18 cellular contexts compared by ENCODE assay signal in genomic region chr3:28853830-28854229, GRCh38.
DNase-seq lines count a peak whose midpoint lies in the region; ATAC-seq and TF ChIP-seq lines count a peak whose summit lies in the region.
"Had no signal": no experiment of that assay in that cellular context is flagged by ENCODE, and none has a peak within 500 bp of the region (broad histone marks: within the 10 kb centered on the region; RNA-seq: fewer than 3 reads in every experiment).

No MANE protein-coding gene starts in this region.

- H3K4me1 ChIP-seq in MM.1S (ENCODE audit: low read length) (no peaks in the 10 kb centered on the region), left lung (no peaks in the 10 kb centered on the region), mucosa of descending colon (ENCODE audit: low read depth) (no peaks in the 10 kb centered on the region)
- H3K4me1 ChIP-seq: sigmoid colon, stomach had no signal

- ATAC-seq in left lung (peak; percentile 53), GM18511 (IDR thresholded peaks at IDR 0.05; ENCODE audit: unreplicated experiment) (no peak), mucosa of descending colon (no peak)
- no peak for ATAC-seq in activated T-helper 17 cell treated with anti-CD3 and anti-CD28 coated beads, Interleukin-2, amount 50 U/mL, for 72 hours (replicated peaks)
- ATAC-seq: activated naive CD8-positive, alpha-beta T cell treated with anti-CD3 and anti-CD28 coated beads, Interleukin-2, amount 50 U/mL, for 24 hours; CD8-positive, alpha-beta T cell; naive thymus-derived CD4-positive, alpha-beta T cell had no signal

- TF ChIP-seq CTCF in AG10803 (conservative IDR thresholded peaks at IDR 0.05; ENCODE audit: low read length) (peak; percentile 16; the same call in 1 of the 2 replicates), MM.1S (IDR thresholded peaks at IDR 0.05; ENCODE audit: low read length) (0 out of 2 replicates have a peak, but pooled peaks have one; percentile 6), left lung (IDR thresholded peaks at IDR 0.05) (no peak), mucosa of descending colon (IDR thresholded peaks at IDR 0.05) (no peak)

- H3K36me3 Mint-ChIP-seq in activated T-helper 17 cell treated with anti-CD3 and anti-CD28 coated beads, Interleukin-2, amount 50 U/mL, for 72 hours (ENCODE audit: low read depth), result no peaks in the 10 kb centered on the region
- H3K36me3 Mint-ChIP-seq: CD8-positive, alpha-beta T cell; naive thymus-derived CD4-positive, alpha-beta T cell had no signal

- H3K79me2 ChIP-seq in MM.1S (ENCODE audit: low read length), result no peaks in the 10 kb centered on the region

- no peak overlapping the region for H3K4me3 ChIP-seq in AG10803 (ENCODE audit: low read length)
- no peak overlapping the region for H3K4me3 ChIP-seq in MM.1S (ENCODE audit: low read length)
- no peak overlapping the region for H3K4me3 ChIP-seq in left lung
- H3K4me3 ChIP-seq in mucosa of descending colon, result no peak overlapping the region
- H3K4me3 ChIP-seq: sigmoid colon, stomach had no signal

- H3K4me1 Mint-ChIP-seq in activated T-helper 17 cell treated with anti-CD3 and anti-CD28 coated beads, Interleukin-2, amount 50 U/mL, for 72 hours, result no peaks in the 10 kb centered on the region
- H3K4me1 Mint-ChIP-seq: activated naive CD8-positive, alpha-beta T cell treated with anti-CD3 and anti-CD28 coated beads, Interleukin-2, amount 50 U/mL, for 24 hours; naive thymus-derived CD4-positive, alpha-beta T cell had no signal

- no peak overlapping the region for H2AFZ ChIP-seq in MM.1S (ENCODE audit: low read length)

- H4K20me1 ChIP-seq in MM.1S (ENCODE audit: insufficient read depth, low read length), result no peaks in the 10 kb centered on the region

- H3F3A ChIP-seq in MM.1S (ENCODE audit: insufficient read depth, low read length), result no peaks in the 10 kb centered on the region

- H3K36me3 ChIP-seq in MM.1S (replicated peaks; ENCODE audit: insufficient read depth, low read length), result no peaks in the 10 kb centered on the region
- H3K36me3 ChIP-seq in left lung, result no peaks in the 10 kb centered on the region
- H3K36me3 ChIP-seq in mucosa of descending colon (ENCODE audit: low read depth), result no peaks in the 10 kb centered on the region
- H3K36me3 ChIP-seq: sigmoid colon, stomach had no signal

- no peak overlapping the region for H3K9ac ChIP-seq in MM.1S (ENCODE audit: low read length)

- intact Hi-C loops in left lung (cut with DNase I) (no loop called here), mucosa of descending colon (cut with DNase I, micrococcal nuclease) (no loop called here)

- no peak overlapping the region for H3K4me3 Mint-ChIP-seq in activated T-helper 17 cell treated with anti-CD3 and anti-CD28 coated beads, Interleukin-2, amount 50 U/mL, for 72 hours
- H3K4me3 Mint-ChIP-seq: activated naive CD8-positive, alpha-beta T cell treated with anti-CD3 and anti-CD28 coated beads, Interleukin-2, amount 50 U/mL, for 24 hours; CD8-positive, alpha-beta T cell; H9; naive thymus-derived CD4-positive, alpha-beta T cell had no signal

- DNase-seq in AG10803 (ENCODE audit: low read depth) (peak; percentile 14), MM.1S (no peak), amniotic epithelial cell (ENCODE audit: low read depth) (peak; percentile 45), left lung (no peak), midbrain (lab: John Stamatoyannopoulos, UW) (no peak), mucosa of descending colon (no peak)
- DNase-seq: activated CD4-positive, CD25-positive, alpha-beta regulatory T cell; activated CD8-positive, alpha-beta memory T cell treated with anti-CD3 and anti-CD28 coated beads, Interleukin-2, amount 50 U/mL, for 48 hours; activated naive CD8-positive, alpha-beta T cell treated with anti-CD3 and anti-CD28 coated beads, Interleukin-2, amount 50 U/mL, for 24 hours; CD8-positive, alpha-beta T cell; H9; naive thymus-derived CD4-positive, alpha-beta T cell; NCI-H1436; NCI-H524; sigmoid colon; stomach had no signal

- H3K9me3 ChIP-seq in MM.1S (replicated peaks; ENCODE audit: insufficient read depth, low read length) (no peaks in the 10 kb centered on the region), left lung (no peaks in the 10 kb centered on the region), mucosa of descending colon (no peaks in the 10 kb centered on the region)
- H3K9me3 ChIP-seq: sigmoid colon, stomach had no signal

- H3K9me3 Mint-ChIP-seq in activated T-helper 17 cell treated with anti-CD3 and anti-CD28 coated beads, Interleukin-2, amount 50 U/mL, for 72 hours, result no peaks in the 10 kb centered on the region
- H3K9me3 Mint-ChIP-seq: activated naive CD8-positive, alpha-beta T cell treated with anti-CD3 and anti-CD28 coated beads, Interleukin-2, amount 50 U/mL, for 24 hours; CD8-positive, alpha-beta T cell; H9 had no signal

- H3K4me2 ChIP-seq in MM.1S (ENCODE audit: low read depth, low read length), result no peak overlapping the region

- no peaks in the 10 kb centered on the region for H3K27me3 ChIP-seq in MM.1S (replicated peaks; ENCODE audit: insufficient read depth, low read length)
- no peaks in the 10 kb centered on the region for H3K27me3 ChIP-seq in left lung
- H3K27me3 ChIP-seq: sigmoid colon, stomach had no signal

- H3K9me2 ChIP-seq in MM.1S (replicated peaks; ENCODE audit: insufficient read depth, low read length), result no peaks in the 10 kb centered on the region

- H3K27ac ChIP-seq in MM.1S (ENCODE audit: low read length), result no peak overlapping the region
- no peak overlapping the region for H3K27ac ChIP-seq in left lung
- H3K27ac ChIP-seq: sigmoid colon, stomach had no signal

- no peak overlapping the region for H3K27ac Mint-ChIP-seq in activated T-helper 17 cell treated with anti-CD3 and anti-CD28 coated beads, Interleukin-2, amount 50 U/mL, for 72 hours
- H3K27ac Mint-ChIP-seq: activated naive CD8-positive, alpha-beta T cell treated with anti-CD3 and anti-CD28 coated beads, Interleukin-2, amount 50 U/mL, for 24 hours; CD8-positive, alpha-beta T cell; H9; naive thymus-derived CD4-positive, alpha-beta T cell had no signal

- H3K27me3 Mint-ChIP-seq in activated T-helper 17 cell treated with anti-CD3 and anti-CD28 coated beads, Interleukin-2, amount 50 U/mL, for 72 hours, result no peaks in the 10 kb centered on the region

Comparison
In these comparisons a context has a peak if more than half of its experiments do, and no peak if none do; other contexts are left out.
1. DNase-seq: peak in AG10803 (single experiment) and amniotic epithelial cell (single experiment); none in MM.1S (single experiment), left lung (0 of 2), midbrain (single experiment) and mucosa of descending colon (0 of 3).
2. CTCF ChIP-seq: peak in AG10803 (single experiment) and MM.1S (single experiment); none in left lung (0 of 2) and mucosa of descending colon (single experiment).